In the genomic region with DNA sequence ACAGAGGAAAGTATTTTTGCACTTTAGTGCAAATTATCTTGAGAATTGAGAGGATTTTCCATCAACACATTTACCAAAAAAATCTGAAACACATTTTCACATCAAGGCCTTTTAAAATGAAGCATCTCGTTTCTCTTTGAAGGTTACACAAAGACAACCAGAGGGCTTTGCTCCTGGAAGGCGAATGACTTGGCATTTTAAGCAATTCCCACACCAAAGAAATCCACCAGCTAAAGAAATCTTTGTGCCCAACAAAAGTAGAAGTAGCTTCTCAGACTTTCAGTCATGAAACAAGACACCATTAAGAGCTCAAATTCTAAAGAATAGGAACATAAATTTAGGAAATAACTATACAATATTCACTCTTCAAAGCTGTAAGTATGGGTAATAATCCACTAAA, we compare ENCODE assay signal across 1 cellular context.
TF ChIP-seq lines count a peak whose summit lies in the region.

No MANE protein-coding gene starts in this region.

TF ChIP-seq in HepG2, 621 proteins besides CTCF, POLR2A, EP300 and RAD21:
- TF ChIP-seq SNAI1 (CRISPR knock-in tag; IDR thresholded peaks at IDR 0.05; ENCODE audit: borderline replicate concordance) (no peak), ZFP62 (CRISPR knock-in tag; IDR thresholded peaks at IDR 0.05) (no peak), POLR2AphosphoS5 (IDR thresholded peaks at IDR 0.05; ENCODE audit: low read depth, low read length) (no peak), CREM (IDR thresholded peaks at IDR 0.05) (no peak), CREM (CRISPR knock-in tag; IDR thresholded peaks at IDR 0.05) (no peak), NFE2L2 (IDR thresholded peaks at IDR 0.05; ENCODE audit: low read length) (0 out of 2 replicates have a peak, but pooled peaks have one; percentile 33), AGO2 (optimal IDR thresholded peaks at IDR 0.05; ENCODE audit: low read depth, low read length) (no peak)
